1 cellular context compared by ENCODE assay signal in the genomic region with DNA sequence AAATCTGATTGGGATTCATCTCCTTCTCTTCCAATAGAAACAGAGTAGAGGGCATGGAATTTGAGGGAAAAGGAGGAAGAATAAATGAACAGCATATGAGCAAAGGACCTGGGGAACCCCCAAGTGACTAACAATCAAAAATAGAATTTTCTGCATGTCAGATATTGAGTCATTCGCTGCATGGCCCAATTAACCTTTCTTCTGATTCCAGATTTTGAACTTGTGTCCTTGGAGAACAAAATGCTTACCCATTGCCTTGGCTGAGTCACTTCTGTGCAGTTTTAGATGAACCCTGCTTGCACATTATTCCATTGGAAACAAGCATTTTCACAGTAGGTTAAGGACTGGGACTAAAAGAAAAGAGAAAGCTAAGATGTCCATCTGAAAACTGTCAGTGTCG.
TF ChIP-seq lines count a peak whose summit lies in the region.

No MANE protein-coding gene starts in this region.

TF ChIP-seq in SK-N-SH, 30 proteins besides CTCF, POLR2A, EP300 and RAD21 (continued from another document):
- TF ChIP-seq ZBTB33 (IDR thresholded peaks at IDR 0.05; ENCODE audit: borderline replicate concordance, low read depth), result no peak
- TF ChIP-seq RCOR1 (IDR thresholded peaks at IDR 0.05; ENCODE audit: low read length), result no peak
- TF ChIP-seq CHD2 (IDR thresholded peaks at IDR 0.05; ENCODE audit: low read length, partially characterized antibody), result no peak
- TF ChIP-seq GABPA (IDR thresholded peaks at IDR 0.05; ENCODE audit: low read depth), result no peak
- no peak for TF ChIP-seq ELF1 (IDR thresholded peaks at IDR 0.05)
- no peak for TF ChIP-seq FOXJ3 (CRISPR knock-in tag; IDR thresholded peaks at IDR 0.05)
- TF ChIP-seq TCF12 (IDR thresholded peaks at IDR 0.05), result peak; percentile 35; the same call in 1 of the 2 replicates
- no peak for TF ChIP-seq USF2 (IDR thresholded peaks at IDR 0.05; ENCODE audit: borderline replicate concordance, low read depth, low read length)
- no peak for TF ChIP-seq EZH2phosphoT487 (IDR thresholded peaks at IDR 0.05; ENCODE audit: borderline replicate concordance, low read depth)
- no peak for TF ChIP-seq SIN3A (IDR thresholded peaks at IDR 0.05; ENCODE audit: borderline replicate concordance, low read depth, low read length)
- TF ChIP-seq, protein P1, sequence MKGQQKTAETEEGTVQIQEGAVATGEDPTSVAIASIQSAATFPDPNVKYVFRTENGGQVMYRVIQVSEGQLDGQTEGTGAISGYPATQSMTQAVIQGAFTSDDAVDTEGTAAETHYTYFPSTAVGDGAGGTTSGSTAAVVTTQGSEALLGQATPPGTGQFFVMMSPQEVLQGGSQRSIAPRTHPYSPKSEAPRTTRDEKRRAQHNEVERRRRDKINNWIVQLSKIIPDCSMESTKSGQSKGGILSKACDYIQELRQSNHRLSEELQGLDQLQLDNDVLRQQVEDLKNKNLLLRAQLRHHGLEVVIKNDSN (IDR thresholded peaks at IDR 0.05; ENCODE audit: borderline replicate concordance, low read depth), result no peak
- TF ChIP-seq RFX5 (IDR thresholded peaks at IDR 0.05; ENCODE audit: low read length), result no peak
- TF ChIP-seq PBX3 (IDR thresholded peaks at IDR 0.05), result 0 out of 2 replicates have a peak, but pooled peaks have one; percentile 7
- TF ChIP-seq REST (IDR thresholded peaks at IDR 0.05; ENCODE audit: low read depth, low read length), result no peak
- no peak for TF ChIP-seq IRF3 (IDR thresholded peaks at IDR 0.05; ENCODE audit: low read depth, low read length)
- TF ChIP-seq MXI1 (IDR thresholded peaks at IDR 0.05; ENCODE audit: low read depth, low read length), result no peak
- TF ChIP-seq TEAD4 (IDR thresholded peaks at IDR 0.05; ENCODE audit: borderline replicate concordance, insufficient read depth), result no peak
- no peak for TF ChIP-seq NRF1 (IDR thresholded peaks at IDR 0.05; ENCODE audit: low read depth, low read length)
- no peak for TF ChIP-seq FOXM1 (IDR thresholded peaks at IDR 0.05; ENCODE audit: low read depth)
- TF ChIP-seq POLR2AphosphoS5 (IDR thresholded peaks at IDR 0.05; ENCODE audit: low read depth, low read length), result no peak
